ENCODE assay signal across 8 cellular contexts in the genomic region with DNA sequence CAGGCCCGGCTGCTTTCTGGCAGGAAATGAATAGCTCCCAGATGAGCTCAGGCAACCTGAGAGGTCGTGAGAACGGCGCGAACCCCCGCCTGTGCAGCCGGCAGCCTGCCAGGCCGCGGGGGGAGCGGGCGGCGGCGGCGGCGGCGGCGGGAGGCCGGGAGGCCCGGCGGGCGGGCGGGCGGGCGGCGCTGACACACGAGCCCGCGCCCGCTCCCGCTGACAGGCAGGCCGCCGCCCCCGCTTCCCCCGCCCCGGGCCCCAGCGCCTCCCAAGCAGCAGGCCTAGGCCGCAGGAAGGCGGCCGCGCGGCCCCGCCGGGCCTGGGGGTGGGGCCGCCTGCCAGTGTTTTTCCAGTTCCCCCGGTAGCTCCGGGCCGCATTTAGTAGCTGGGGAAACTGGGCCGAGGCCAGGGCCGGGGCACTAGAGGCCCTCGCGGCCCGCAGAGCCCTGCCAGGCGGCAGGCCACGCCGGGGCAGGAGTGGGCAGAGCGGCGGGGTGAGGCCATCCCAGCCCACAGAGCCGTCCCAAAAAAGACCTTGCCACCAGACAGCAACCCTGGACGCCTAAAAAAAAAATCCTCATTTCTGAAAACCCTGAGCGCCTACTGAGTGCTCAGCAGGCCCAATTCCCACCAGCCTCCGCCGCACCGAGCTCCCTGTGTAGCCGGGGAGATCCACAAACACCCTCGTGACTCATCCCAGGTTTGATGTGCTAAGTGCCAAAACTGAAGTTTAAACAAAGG. TPM values are rescaled to one million over a fixed set of nuclear protein-coding genes. Genes with fewer than 3 reads are reported as not detected.
DNase-seq lines count a peak whose midpoint lies in the region; ATAC-seq lines count a peak whose summit lies in the region.

No MANE protein-coding gene starts in this region.

- CTCF ChIA-PET in activated CD8-positive, alpha-beta memory T cell treated with anti-CD3 and anti-CD28 coated beads, Interleukin-2, amount 10 ng/mL, durations not matched to agents 7 days and 5 days (lab: Charles Lee), result interaction anchor here (0.6 to 1.7 kb wide), 3 partner anchors 13 to 175 kb away, joined by 3 to 15 read pairs (median 3); no protein-coding TSS in a partner anchor

- no peaks in the 10 kb centered on the region for H3K9me3 Mint-ChIP-seq in activated CD8-positive, alpha-beta memory T cell treated with anti-CD3 and anti-CD28 coated beads, Interleukin-2, amount 10 ng/mL, durations not matched to agents 7 days and 5 days (ENCODE audit: low read depth)

- peak; percentile 32 for ATAC-seq in GM18520 (IDR thresholded peaks at IDR 0.05; ENCODE audit: unreplicated experiment)
- ATAC-seq in HG03135 (IDR thresholded peaks at IDR 0.05; ENCODE audit: unreplicated experiment), result peak; percentile 45
- peak; percentile 69 for ATAC-seq in activated CD8-positive, alpha-beta memory T cell treated with anti-CD3 and anti-CD28 coated beads, Interleukin-2, amount 10 ng/mL, durations not matched to agents 7 days and 5 days

- peaks cover 14% of the 10 kb centered on the region for H3K4me1 ChIP-seq in endocrine pancreas (ENCODE audit: control insufficient read depth, insufficient read depth, low read length)
- H3K4me1 ChIP-seq in mesenchymal stem cell (ENCODE audit: control insufficient read depth, insufficient read depth, low read depth, low read length), result peaks cover 26% of the 10 kb centered on the region

- H2AK5ac ChIP-seq in mesenchymal stem cell (ENCODE audit: low read length, severe bottlenecking), result peak overlapping the region; percentile 82

- H2AFZ ChIP-seq in mesenchymal stem cell (ENCODE audit: low read depth, low read length), result no peak overlapping the region

- H3K79me1 ChIP-seq in mesenchymal stem cell (replicated peaks; ENCODE audit: low read length, poor library complexity, severe bottlenecking), result peaks cover 3% of the 10 kb centered on the region

- H3K9me3 ChIP-seq in endocrine pancreas (ENCODE audit: control insufficient read depth, low read length), result no peaks in the 10 kb centered on the region
- no peaks in the 10 kb centered on the region for H3K9me3 ChIP-seq in mesenchymal stem cell (ENCODE audit: control insufficient read depth, low read length)

- H3K4ac ChIP-seq in mesenchymal stem cell (ENCODE audit: low read depth in 1 of 2, low read length in 2 of 2), result peak overlapping the region; percentile 69 to 92

- H3K36me3 ChIP-seq in endocrine pancreas (ENCODE audit: control insufficient read depth, insufficient read depth, low read length) (no peaks in the 10 kb centered on the region), mesenchymal stem cell (ENCODE audit: control insufficient read depth in 1 of 2, insufficient read depth in 2 of 2, low read depth in 1 of 2, low read length in 2 of 2) (peaks cover 0 to 4% of the 10 kb centered on the region in 2 experiments)

- peak overlapping the region; percentile 55 for H3K4me2 ChIP-seq in mesenchymal stem cell (ENCODE audit: low read length, poor library complexity, severe bottlenecking)

- H2BK12ac ChIP-seq in mesenchymal stem cell (ENCODE audit: low read length in 2 of 2), result peak overlapping the region; percentile 57 to 88

- H3K23ac ChIP-seq in mesenchymal stem cell (ENCODE audit: low read length in 2 of 2), result no peak overlapping the region

- H3K4me3 ChIP-seq in endocrine pancreas (ENCODE audit: control insufficient read depth, insufficient read depth, low read length) (no peak overlapping the region), mesenchymal stem cell (ENCODE audit: insufficient read depth in 1 of 2, low read depth in 1 of 2, low read length in 2 of 2) (peak overlapping the region in 1 of 2 experiments; percentile 41)

- H3K4me3 Mint-ChIP-seq in activated CD8-positive, alpha-beta memory T cell treated with anti-CD3 and anti-CD28 coated beads, Interleukin-2, amount 10 ng/mL, durations not matched to agents 7 days and 5 days, result peak overlapping the region; percentile 35

- peaks cover 76% of the 10 kb centered on the region for H3K27me3 Mint-ChIP-seq in activated CD8-positive, alpha-beta memory T cell treated with anti-CD3 and anti-CD28 coated beads, Interleukin-2, amount 10 ng/mL, durations not matched to agents 7 days and 5 days

- under 1% methylated on average over 41 of the region's 65 CpGs for WGBS in mesenchymal stem cell

- no peak overlapping the region for H3K27ac Mint-ChIP-seq in activated CD8-positive, alpha-beta memory T cell treated with anti-CD3 and anti-CD28 coated beads, Interleukin-2, amount 10 ng/mL, durations not matched to agents 7 days and 5 days

- peak overlapping the region; percentile 97 for H3K18ac ChIP-seq in mesenchymal stem cell (ENCODE audit: low read depth in 1 of 2, low read length in 2 of 2)

- peaks cover 26% of the 10 kb centered on the region for H3K4me1 Mint-ChIP-seq in activated CD8-positive, alpha-beta memory T cell treated with anti-CD3 and anti-CD28 coated beads, Interleukin-2, amount 10 ng/mL, durations not matched to agents 7 days and 5 days

- peak overlapping the region; percentile 99 for H2BK120ac ChIP-seq in mesenchymal stem cell (ENCODE audit: low read depth, low read length)

- no peak overlapping the region for H3K14ac ChIP-seq in mesenchymal stem cell (ENCODE audit: low read length in 2 of 2)

- H4K8ac ChIP-seq in mesenchymal stem cell (ENCODE audit: low read length), result peak overlapping the region; percentile 97

- H4K91ac ChIP-seq in mesenchymal stem cell (ENCODE audit: low read length), result peak overlapping the region; percentile 99

- H2BK5ac ChIP-seq in mesenchymal stem cell (ENCODE audit: low read depth, low read length, poor library complexity, severe bottlenecking), result peak overlapping the region; percentile 96

- DNase-seq in 8988T, result peak; percentile 96
- DNase-seq in NCI-H526 (lab: John Stamatoyannopoulos, UW), result peak; percentile 64 to 90
- peak; percentile 73 for DNase-seq in activated CD8-positive, alpha-beta memory T cell treated with anti-CD3 and anti-CD28 coated beads, Interleukin-2, amount 10 ng/mL, durations not matched to agents 7 days and 5 days
- DNase-seq in mesenchymal stem cell, result peak; percentile 96
- peak; percentile 53 for DNase-seq in stimulated activated CD8-positive, alpha-beta memory T cell treated with anti-CD3 and anti-CD28 coated beads, Interleukin-12 subunit alpha, Interleukin-12 subunit beta, amount 100 ng/mL, for 4 hours (ENCODE audit: low read depth)

- peak overlapping the region; percentile 93 for H3K27ac ChIP-seq in mesenchymal stem cell (ENCODE audit: low read length, poor library complexity, severe bottlenecking)

- peak overlapping the region; percentile 90 for H3K9ac ChIP-seq in endocrine pancreas (ENCODE audit: control insufficient read depth, insufficient read depth, low read length)
- H3K9ac ChIP-seq in mesenchymal stem cell (ENCODE audit: low read length), result peak overlapping the region; percentile 87

- H3K27me3 ChIP-seq in endocrine pancreas (ENCODE audit: control insufficient read depth, insufficient read depth, low read length), result no peaks in the 10 kb centered on the region
- peaks cover 0 to 9% of the 10 kb centered on the region in 2 experiments for H3K27me3 ChIP-seq in mesenchymal stem cell (ENCODE audit: control insufficient read depth in 1 of 2, insufficient read depth in 1 of 2, low read length in 2 of 2)

- peak overlapping the region; percentile 100 for H2BK15ac ChIP-seq in mesenchymal stem cell (ENCODE audit: low read depth, poor library complexity, severe bottlenecking)

- peaks cover 2% of the 10 kb centered on the region for H3K36me3 Mint-ChIP-seq in activated CD8-positive, alpha-beta memory T cell treated with anti-CD3 and anti-CD28 coated beads, Interleukin-2, amount 10 ng/mL, durations not matched to agents 7 days and 5 days

RNA-seq across cellular contexts. Expression of a gene that starts 5.6 kb away (rescaled TPM):
- under 1 TPM; 0.28 to 0.35 TPM for total RNA-seq in activated CD8-positive, alpha-beta memory T cell treated with anti-CD3 and anti-CD28 coated beads, Interleukin-2, amount 10 ng/mL, durations not matched to agents 7 days and 5 days
- polyA plus RNA-seq in mesenchymal stem cell (2013, experiment 1 of 2), result 194 TPM
- 184 TPM for polyA plus RNA-seq in mesenchymal stem cell (2013, experiment 2 of 2)
